Comparison of ENCODE assay signal across 12 cellular contexts in genomic region chr12:103901518-103902173, GRCh38. TPM values are rescaled to one million over a fixed set of nuclear protein-coding genes. Genes with fewer than 3 reads are reported as not detected.
DNase-seq lines count a peak whose midpoint lies in the region; TF ChIP-seq lines count a peak whose summit lies in the region.
"Had no signal": no experiment of that assay in that cellular context is flagged by ENCODE, and none has a peak within 500 bp of the region (broad histone marks: within the 10 kb centered on the region; RNA-seq: fewer than 3 reads in every experiment).

No MANE protein-coding gene starts in this region.

- peaks cover 12% of the 10 kb centered on the region for H3K27me3 Mint-ChIP-seq in MCF 10A (ENCODE audit: insufficient read depth, unreplicated experiment)

- H3K4me1 Mint-ChIP-seq in MCF 10A (ENCODE audit: insufficient read depth, unreplicated experiment): peaks cover 8% of the 10 kb centered on the region

- no TSS peak for BruUV-seq in MCF 10A (replicated peaks; lab: Mats Ljungman, UMichigan)

- intact Hi-C loops in MCF 10A (cut with micrococcal nuclease): no loop called here

- H3K27ac Mint-ChIP-seq in MCF 10A (ENCODE audit: low read depth, unreplicated experiment): no peak overlapping the region

- no peak for TF ChIP-seq CTCF in MCF 10A (IDR thresholded peaks at IDR 0.05; ENCODE audit: unreplicated experiment)

- DNase-seq in NCI-H1417 (lab: John Stamatoyannopoulos, UW) (peak; percentile 41 to 60 (median 44)), NCI-H1417 treated with DMSO at 0.1 percent for 48 hours (lab: John Stamatoyannopoulos, UW) (no peak), T-helper 1 cell (peak in 4 of 5 donors; percentile 9 to 50 (median 33)), MCF 10A (ENCODE audit: unreplicated experiment) (no peak), NCI-H1436 (lab: John Stamatoyannopoulos, UW) (no peak), hepatic stellate cell (ENCODE audit: low spot score) (no peak)
- peak; percentile 49 for DNase-seq in activated effector memory CD4-positive, alpha-beta T cell treated with Interleukin-2 at 50 U/mL for 16 hours
- DNase-seq in stimulated activated CD4-positive, alpha-beta T cell treated with anti-CD3 and anti-CD28 coated beads, Interleukin-4, amount 100 ng/mL, for 1 hour: peak; percentile 20
- DNase-seq: 8988T, Calu3, KBM-7, testis had no signal

- H3K36me3 Mint-ChIP-seq in MCF 10A (ENCODE audit: insufficient read depth, unreplicated experiment): no peaks in the 10 kb centered on the region

- POLR2A ChIA-PET in MCF 10A (lab: Yijun Ruan, JAX): interaction anchor here (0.5 to 1.4 kb wide), 5 partner anchors 11 to 245 kb away, joined by 3 to 8 read pairs (median 3); partner anchors contain the start of gene HSP90B1

- no peaks in the 10 kb centered on the region for H3K9me3 Mint-ChIP-seq in MCF 10A (ENCODE audit: unreplicated experiment)

- CTCF ChIA-PET in MCF 10A (lab: Yijun Ruan, JAX): interaction anchor here (0.9 to 1.9 kb wide), 4 partner anchors 11 to 207 kb away, joined by 3 to 5 read pairs (median 3); no protein-coding TSS in a partner anchor

- H3K4me3 Mint-ChIP-seq in MCF 10A (ENCODE audit: unreplicated experiment): no peak overlapping the region

RNA-seq across cellular contexts. Expression of gene HSP90B1, which starts 28.6 kb away (rescaled TPM):
- 1,052 and 1,334 TPM in 2 replicates for total RNA-seq in MCF 10A (2022)

Comparison
In these comparisons a context has a peak if more than half of its experiments do, and no peak if none do; other contexts are left out.
1. DNase-seq: peak in NCI-H1417 (3 of 3), T-helper 1 cell (4 of 5), activated effector memory CD4-positive, alpha-beta T cell treated with Interleukin-2 at 50 U/mL for 16 hours (single experiment) and stimulated activated CD4-positive, alpha-beta T cell treated with anti-CD3 and anti-CD28 coated beads, Interleukin-4, amount 100 ng/mL, for 1 hour (single experiment); none in NCI-H1417 treated with DMSO at 0.1 percent for 48 hours (single experiment), MCF 10A (single experiment), NCI-H1436 (single experiment) and hepatic stellate cell (single experiment).